1 cellular context compared by ENCODE assay signal in genomic region chr22:21443057-21443734, GRCh38.
TF ChIP-seq lines count a peak whose summit lies in the region.

No MANE protein-coding gene starts in this region.

TF ChIP-seq in GM23338, 12 proteins besides CTCF, POLR2A, EP300 and RAD21 (continued from another document):
- TF ChIP-seq ZNF462 (CRISPR knock-in tag; IDR thresholded peaks at IDR 0.05), result no peak
- no peak for TF ChIP-seq POLR2AphosphoS5 (IDR thresholded peaks at IDR 0.05; ENCODE audit: low read depth)
- no peak for TF ChIP-seq CREB1 (CRISPR knock-in tag; IDR thresholded peaks at IDR 0.05; ENCODE audit: low read depth)
- no peak for TF ChIP-seq ZNF114 (CRISPR knock-in tag; IDR thresholded peaks at IDR 0.05)
- no peak for TF ChIP-seq JUNB (IDR thresholded peaks at IDR 0.05; ENCODE audit: unreplicated experiment)
- TF ChIP-seq NANOG (IDR thresholded peaks at IDR 0.05; ENCODE audit: borderline replicate concordance), result no peak
- no peak for TF ChIP-seq ETS1 (IDR thresholded peaks at IDR 0.05)
